Comparison of ENCODE assay signal across 16 cellular contexts in the genomic region with DNA sequence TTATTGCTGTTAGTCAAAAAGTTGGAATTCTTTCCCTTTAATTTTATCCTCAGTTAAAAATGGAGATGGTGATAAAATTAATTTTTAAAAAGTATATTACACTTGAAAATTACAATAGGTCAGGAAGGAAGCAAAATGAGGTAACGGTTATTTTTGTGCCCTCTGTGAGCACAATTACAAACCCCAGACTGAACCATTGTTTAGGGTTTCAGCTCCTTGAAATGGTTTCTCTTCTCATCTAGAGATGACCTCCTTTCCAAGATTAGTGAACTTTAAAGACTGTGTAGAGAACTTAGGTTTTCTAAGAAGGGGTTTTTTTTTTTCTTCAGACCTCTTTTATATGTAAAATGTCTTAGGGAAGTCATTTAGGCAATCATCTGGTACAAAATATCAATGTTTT.
DNase-seq lines count a peak whose midpoint lies in the region; ATAC-seq and TF ChIP-seq lines count a peak whose summit lies in the region.
"Had no signal": no experiment of that assay in that cellular context is flagged by ENCODE, and none has a peak within 500 bp of the region (broad histone marks: within the 10 kb centered on the region; RNA-seq: fewer than 3 reads in every experiment).

No MANE protein-coding gene starts in this region.

- TF ChIP-seq CTCF in GM10266 (IDR thresholded peaks at IDR 0.05; ENCODE audit: control insufficient read depth, insufficient read depth, low read depth, missing control alignments) (no peak), smooth muscle cell (IDR thresholded peaks at IDR 0.05; ENCODE audit: borderline replicate concordance, insufficient read depth, poor library complexity, severe bottlenecking) (no peak)

- no peaks in the 10 kb centered on the region for H3K9me3 ChIP-seq in smooth muscle cell (replicated peaks; ENCODE audit: low read depth)
- H3K9me3 ChIP-seq: spleen had no signal

- H3K9ac ChIP-seq in smooth muscle cell (ENCODE audit: low read depth): no peak overlapping the region

- no peaks in the 10 kb centered on the region for H3F3A ChIP-seq in smooth muscle cell (ENCODE audit: low read depth)

- WGBS in smooth muscle cell (ENCODE audit: low lambda C conversion rate): 97% methylated on average over 1 of the region's 1 CpG

- no peaks in the 10 kb centered on the region for H3K79me2 ChIP-seq in smooth muscle cell (ENCODE audit: low read depth)

- no peaks in the 10 kb centered on the region for H3K36me3 ChIP-seq in smooth muscle cell (ENCODE audit: low read depth)
- H3K36me3 ChIP-seq: spleen had no signal

- H3K4me1 ChIP-seq in smooth muscle cell (ENCODE audit: low read depth): no peaks in the 10 kb centered on the region

- peaks cover 4% of the 10 kb centered on the region for H3K27me3 ChIP-seq in smooth muscle cell (ENCODE audit: low read depth)
- H3K27me3 ChIP-seq: spleen had no signal

- ATAC-seq in GM19463 (IDR thresholded peaks at IDR 0.05; ENCODE audit: unreplicated experiment) (peak; percentile 46), HG02981 (IDR thresholded peaks at IDR 0.05; ENCODE audit: unreplicated experiment) (peak; percentile 46)
- ATAC-seq: activated T-cell treated with anti-CD3 and anti-CD28 coated beads, Interleukin-2, amount 50 U/mL, for 72 hours; HCT116 had no signal

- H3K27ac ChIP-seq in smooth muscle cell (ENCODE audit: low read depth): no peak overlapping the region
- H3K27ac ChIP-seq: spleen had no signal

- DNase-seq in GM10266 (ENCODE audit: extremely low spot score) (peak; percentile 14), islet precursor cell (no peak), NOMO-1 treated with dmso at 0.1 percent for 144 hours (lab: John Stamatoyannopoulos, UW; ENCODE audit: unreplicated experiment) (no peak), GM19240 (ENCODE audit: insufficient read length, low spot score) (no peak), smooth muscle cell (lab: John Stamatoyannopoulos, UW; ENCODE audit: unreplicated experiment) (no peak)
- DNase-seq in central memory CD4-positive, alpha-beta T cell: peak; percentile 27
- DNase-seq: activated T-cell treated with anti-CD3 and anti-CD28 coated beads, Interleukin-2, amount 50 U/mL, for 72 hours; erythroblast; IMR-90; NCI-H1048; Right ventricle myocardium superior; spleen; T-helper 9 cell had no signal

- H3K4me3 ChIP-seq in smooth muscle cell: no peak overlapping the region
- H3K4me3 ChIP-seq: spleen had no signal

- no peak overlapping the region for H2AFZ ChIP-seq in smooth muscle cell (ENCODE audit: low read depth)

- H4K20me1 ChIP-seq in smooth muscle cell (ENCODE audit: low read depth): no peaks in the 10 kb centered on the region

- no peak overlapping the region for H3K4me2 ChIP-seq in smooth muscle cell

Comparison
In these comparisons a context has a peak if more than half of its experiments do, and no peak if none do; other contexts are left out.
1. DNase-seq: peak in GM10266 (single experiment) and central memory CD4-positive, alpha-beta T cell (single experiment); none in islet precursor cell (single experiment), NOMO-1 treated with dmso at 0.1 percent for 144 hours (single experiment), GM19240 (single experiment) and smooth muscle cell (single experiment).